8 cellular contexts compared by ENCODE assay signal in the genomic region with DNA sequence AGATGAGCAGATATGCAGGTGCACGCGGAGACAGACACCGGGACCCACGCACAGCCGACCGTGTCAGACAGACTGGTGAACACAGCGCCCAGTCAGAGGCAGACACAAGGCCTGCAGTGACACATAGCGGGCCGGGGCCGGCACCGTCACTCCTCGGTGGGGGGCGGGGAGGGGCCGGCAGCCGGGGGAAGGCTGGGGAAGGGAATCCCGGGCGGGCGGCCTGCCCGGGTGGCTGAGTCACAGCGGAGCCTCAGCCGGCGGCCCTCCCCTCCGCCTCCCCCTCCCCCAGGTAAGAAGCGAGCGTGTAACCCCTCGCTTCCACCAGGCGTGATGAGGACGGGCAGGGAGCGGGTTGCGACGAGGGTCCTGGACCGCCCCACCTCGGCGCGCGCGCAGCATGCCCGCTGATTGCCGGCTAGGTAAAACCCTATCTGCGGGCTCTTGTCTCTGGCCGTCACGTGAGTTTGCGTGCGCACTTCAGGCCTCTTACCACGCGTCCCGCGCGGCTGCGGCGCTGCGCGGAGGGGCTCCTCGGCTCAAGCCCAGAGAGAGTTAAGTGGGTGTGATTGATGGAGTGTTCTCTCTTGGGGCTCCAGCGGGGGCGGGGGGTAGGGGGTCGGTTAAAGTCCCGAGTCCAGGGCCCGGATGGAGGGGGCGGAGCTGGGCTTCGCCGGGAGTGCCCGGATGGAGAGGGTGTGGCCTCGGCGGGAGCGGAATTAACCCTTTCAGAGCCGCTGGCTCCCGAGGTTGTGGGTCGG. TPM values are rescaled to one million over a fixed set of nuclear protein-coding genes. Genes with fewer than 3 reads are reported as not detected.
DNase-seq lines count a peak whose midpoint lies in the region; ATAC-seq and TF ChIP-seq lines count a peak whose summit lies in the region.

No MANE protein-coding gene starts in this region.

- POLR2A ChIA-PET in activated CD4-positive, alpha-beta T cell treated with anti-CD3 and anti-CD28 coated beads for 36 hours (lab: Charles Lee), result interaction anchor here (0.8 to 1.1 kb wide), 3 partner anchors 15 to 401 kb away, joined by 3 to 4 read pairs (median 3); partner anchors contain the start of gene NAA38

- H3K36me3 Mint-ChIP-seq in activated CD4-positive, alpha-beta T cell treated with anti-CD3 and anti-CD28 coated beads for 36 hours (ENCODE audit: low read depth), result peaks cover 25% of the 10 kb centered on the region

- ATAC-seq in HG03039 (IDR thresholded peaks at IDR 0.05; ENCODE audit: unreplicated experiment) (peak; percentile 24), left colon (peak; percentile 49), HG03571 (IDR thresholded peaks at IDR 0.05; ENCODE audit: unreplicated experiment) (no peak)
- peak; percentile 49 for ATAC-seq in activated CD4-positive, alpha-beta T cell treated with anti-CD3 and anti-CD28 coated beads for 36 hours

- intact Hi-C loops in activated CD4-positive, alpha-beta T cell treated with anti-CD3 and anti-CD28 coated beads for 36 hours (cut with DNase I, micrococcal nuclease), result loop anchor here (1.0 to 10.0 kb wide), 21 partner anchors 154 to 827 kb away; partner anchors contain the start of genes POLR2A (in 2 of the 2), WRAP53 (in 2 of the 2), CTC1 (in 1 of the 2) and CTDNEP1 (in 1 of the 2)
- intact Hi-C loops in left colon (cut with DNase I, micrococcal nuclease), result no loop called here

- peak overlapping the region; percentile 97 for H3K4me3 Mint-ChIP-seq in activated CD4-positive, alpha-beta T cell treated with anti-CD3 and anti-CD28 coated beads for 36 hours

- peak overlapping the region; percentile 96 for H3K27ac Mint-ChIP-seq in activated CD4-positive, alpha-beta T cell treated with anti-CD3 and anti-CD28 coated beads for 36 hours

- H3K4me3 ChIP-seq in choroid plexus epithelial cell (ENCODE audit: low read depth, low read length), result peak overlapping the region; percentile 81

- peaks cover 53% of the 10 kb centered on the region for H3K4me1 Mint-ChIP-seq in activated CD4-positive, alpha-beta T cell treated with anti-CD3 and anti-CD28 coated beads for 36 hours

- H3K27me3 Mint-ChIP-seq in activated CD4-positive, alpha-beta T cell treated with anti-CD3 and anti-CD28 coated beads for 36 hours, result no peaks in the 10 kb centered on the region

- H3K9me3 Mint-ChIP-seq in activated CD4-positive, alpha-beta T cell treated with anti-CD3 and anti-CD28 coated beads for 36 hours (ENCODE audit: low read depth), result no peaks in the 10 kb centered on the region

- TF ChIP-seq CTCF in GM12872 (IDR thresholded peaks at IDR 0.05; ENCODE audit: insufficient read depth, low read depth, low read length), result 0 out of 3 replicates have a peak, but pooled peaks have one; percentile 3
- no peak for TF ChIP-seq CTCF in choroid plexus epithelial cell (conservative IDR thresholded peaks at IDR 0.05; ENCODE audit: low read depth, low read length)

- DNase-seq in NCI-H345 treated with DMSO at 0.1 percent for 48 hours (lab: John Stamatoyannopoulos, UW; ENCODE audit: unreplicated experiment) (peak; percentile 67), choroid plexus epithelial cell (ENCODE audit: low read depth) (peak; percentile 92), left colon (peak; percentile 91 to 94)
- peak; percentile 97 for DNase-seq in activated CD4-positive, alpha-beta T cell treated with anti-CD3 and anti-CD28 coated beads for 36 hours
- DNase-seq in stimulated activated CD4-positive, alpha-beta T cell treated with anti-CD3 and anti-CD28 coated beads, Interleukin-1b, Interleukin-23, amount 100 ng/mL, for 48 hours, result peak; percentile 93

- CTCF ChIA-PET in activated CD4-positive, alpha-beta T cell treated with anti-CD3 and anti-CD28 coated beads for 36 hours (lab: Charles Lee), result interaction anchor here (0.5 to 1.7 kb wide), 7 partner anchors 10 to 357 kb away, joined by 3 to 8 read pairs (median 3); partner anchors contain the start of genes CYB5D1, NAA38 and RNF227

RNA-seq across cellular contexts. Expression of gene KDM6B, which starts 7.8 kb away (rescaled TPM):
- 10 to 100 TPM; 37.3 to 46.2 TPM for total RNA-seq in activated CD4-positive, alpha-beta T cell treated with anti-CD3 and anti-CD28 coated beads for 36 hours
- total RNA-seq in left colon, result 10 to 100 TPM; 49.5 to 50.4 TPM

RNA-seq across cellular contexts. Expression of gene TMEM88, which starts 13.1 kb away (rescaled TPM):
- 1 to 10 TPM; 3.5 to 5.6 TPM for total RNA-seq in activated CD4-positive, alpha-beta T cell treated with anti-CD3 and anti-CD28 coated beads for 36 hours
- 1 to 10 TPM; 3.8 to 6.1 TPM for total RNA-seq in left colon

RNA-seq across cellular contexts. Expression of gene NAA38, which starts 15.6 kb away (rescaled TPM):
- total RNA-seq in activated CD4-positive, alpha-beta T cell treated with anti-CD3 and anti-CD28 coated beads for 36 hours, result 10 to 100 TPM; 64.7 to 79.8 TPM
- 10 to 100 TPM; 49.7 to 83.0 TPM for total RNA-seq in left colon

RNA-seq across cellular contexts. Expression of gene CYB5D1, which starts 16.0 kb away (rescaled TPM):
- 10 to 100 TPM; 12.5 to 12.6 TPM for total RNA-seq in activated CD4-positive, alpha-beta T cell treated with anti-CD3 and anti-CD28 coated beads for 36 hours
- total RNA-seq in left colon, result 1 to 10 TPM; 8.3 to 9.0 TPM

RNA-seq across cellular contexts. Expression of gene CHD3, which starts 46.8 kb away (rescaled TPM):
- 100 to 1,000 TPM; 145 to 161 TPM for total RNA-seq in activated CD4-positive, alpha-beta T cell treated with anti-CD3 and anti-CD28 coated beads for 36 hours
- 10 to 100 TPM; 51.3 to 51.9 TPM for total RNA-seq in left colon

Comparison
In these comparisons a context has a peak if more than half of its experiments do, and no peak if none do; other contexts are left out.
1. intact Hi-C loops: an anchor here in activated CD4-positive, alpha-beta T cell treated with anti-CD3 and anti-CD28 coated beads for 36 hours (1.0 to 10.0 kb wide); none called in left colon.